ENCODE assay signal across 1 cellular context in the genomic region with DNA sequence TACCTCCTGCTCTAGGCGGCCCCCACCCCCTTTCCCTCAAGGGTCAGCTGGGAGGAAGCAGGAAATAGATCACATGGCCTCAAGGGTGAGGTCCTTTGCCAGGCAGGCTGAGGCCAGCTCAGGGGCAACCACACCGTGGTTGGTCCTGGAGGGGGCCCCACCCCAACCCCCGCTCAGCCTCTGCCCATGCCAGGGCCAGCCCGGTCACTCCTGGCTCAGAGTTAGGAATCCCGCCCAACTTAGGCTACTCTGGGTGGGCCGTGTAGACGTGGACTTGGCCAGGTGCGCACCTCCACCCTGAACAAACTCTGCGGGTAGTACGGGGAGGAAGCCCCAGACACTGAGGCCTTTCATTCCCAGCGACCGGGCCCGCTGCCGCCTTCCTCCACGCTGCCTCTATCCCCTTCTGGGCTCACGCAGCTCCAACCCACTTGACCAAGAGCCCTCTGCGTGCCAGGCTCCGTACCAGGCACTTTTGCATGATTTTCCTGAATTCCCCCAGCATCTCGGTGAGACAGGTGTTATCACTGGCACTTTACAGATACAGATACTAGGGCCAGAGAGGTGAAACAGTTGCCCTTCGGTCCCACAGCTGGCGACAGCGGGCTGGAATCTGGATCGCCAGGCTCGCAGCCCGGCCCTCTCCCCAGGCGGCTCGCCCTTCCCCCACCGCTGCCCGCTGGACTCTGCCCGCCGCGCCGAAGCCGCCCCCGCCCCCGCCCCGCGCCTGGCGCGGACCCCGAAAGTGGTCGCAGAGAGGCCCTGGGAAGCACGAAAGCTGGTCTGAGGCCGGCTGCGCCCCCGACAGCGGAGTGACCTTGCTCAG.
TF ChIP-seq lines count a peak whose summit lies in the region.

No MANE protein-coding gene starts in this region.

TF ChIP-seq in K562, 482 proteins besides CTCF, POLR2A, EP300 and RAD21 (continued from another document and continues in another):
- no peak for TF ChIP-seq ZNF398 (CRISPR knock-in tag; IDR thresholded peaks at IDR 0.05)
- TF ChIP-seq ZBED1 (IDR thresholded peaks at IDR 0.05), result no peak
- no peak for TF ChIP-seq DNMT1 (IDR thresholded peaks at IDR 0.05)
- no peak for TF ChIP-seq CC2D1A (IDR thresholded peaks at IDR 0.05)
- TF ChIP-seq CEBPZ (IDR thresholded peaks at IDR 0.05; ENCODE audit: borderline replicate concordance, low read depth, low read length), result no peak
- TF ChIP-seq ZBTB8A (IDR thresholded peaks at IDR 0.05; ENCODE audit: partially characterized antibody), result no peak
- peak; percentile 92 for TF ChIP-seq USF1 (CRISPR knock-in tag; IDR thresholded peaks at IDR 0.05)
- peak in 1 of 2 experiments; percentile 78; a peak in 1 of 4 replicates for TF ChIP-seq TEAD1 (CRISPR knock-in tag; IDR thresholded peaks at IDR 0.05)
- no peak for TF ChIP-seq ERF (CRISPR knock-in tag; IDR thresholded peaks at IDR 0.05)
- peak; percentile 62 for TF ChIP-seq TAF1 (IDR thresholded peaks at IDR 0.05; ENCODE audit: control insufficient read depth, extremely low read depth, insufficient read depth, low read length, severe bottlenecking)
- TF ChIP-seq KDM2B (CRISPR knock-in tag; IDR thresholded peaks at IDR 0.05), result no peak
- 0 out of 2 replicates have a peak, but pooled peaks have one; percentile 19 for TF ChIP-seq ZNF134 (CRISPR knock-in tag; conservative IDR thresholded peaks at IDR 0.05)
- peak; percentile 48 for TF ChIP-seq ARID1B (IDR thresholded peaks at IDR 0.05)
- no peak for TF ChIP-seq KLF10 (CRISPR knock-in tag; IDR thresholded peaks at IDR 0.05)
- TF ChIP-seq ZFP36 (IDR thresholded peaks at IDR 0.05; ENCODE audit: low read depth, low read length, partially characterized antibody), result no peak
- TF ChIP-seq HOMEZ (CRISPR knock-in tag; IDR thresholded peaks at IDR 0.05), result no peak
- TF ChIP-seq BRCA1 (IDR thresholded peaks at IDR 0.05), result no peak
- TF ChIP-seq BRCA1 (CRISPR knock-in tag; IDR thresholded peaks at IDR 0.05), result peak; percentile 35; the same call in 1 of the 2 replicates
- no peak for TF ChIP-seq PURB (CRISPR knock-in tag; IDR thresholded peaks at IDR 0.05; ENCODE audit: low read depth)
- TF ChIP-seq CBFA2T3 (IDR thresholded peaks at IDR 0.05), result peak; percentile 10; the same call in 1 of the 2 replicates
- no peak for TF ChIP-seq ZNF586 (CRISPR knock-in tag; conservative IDR thresholded peaks at IDR 0.05)
- no peak for TF ChIP-seq WHSC1 (IDR thresholded peaks at IDR 0.05; ENCODE audit: low read length)
- TF ChIP-seq MAFK (IDR thresholded peaks at IDR 0.05; ENCODE audit: low read length), result no peak
- TF ChIP-seq ZNF146 (CRISPR knock-in tag; IDR thresholded peaks at IDR 0.05; ENCODE audit: unreplicated experiment), result no peak
- TF ChIP-seq CEBPB (tag; IDR thresholded peaks at IDR 0.05), result no peak
- no peak; the same call in 1 of the 2 replicates for TF ChIP-seq CBX1 (IDR thresholded peaks at IDR 0.05; ENCODE audit: low read depth)
- TF ChIP-seq ZFP1 (CRISPR knock-in tag; IDR thresholded peaks at IDR 0.05), result no peak
- TF ChIP-seq ZZZ3 (IDR thresholded peaks at IDR 0.05), result no peak
- TF ChIP-seq CBX3 (IDR thresholded peaks at IDR 0.05; ENCODE audit: borderline replicate concordance in 1 of 2, low read length in 2 of 2), result 0 out of 3 replicates have a peak, but pooled peaks of 1 of the 2 experiments have one; percentile 23
- TF ChIP-seq ZNF431 (CRISPR knock-in tag; IDR thresholded peaks at IDR 0.05), result no peak
- TF ChIP-seq LEF1 (IDR thresholded peaks at IDR 0.05), result 0 out of 2 replicates have a peak, but pooled peaks have one; percentile 19
- TF ChIP-seq HLTF (IDR thresholded peaks at IDR 0.05), result no peak
- TF ChIP-seq, protein P1, sequence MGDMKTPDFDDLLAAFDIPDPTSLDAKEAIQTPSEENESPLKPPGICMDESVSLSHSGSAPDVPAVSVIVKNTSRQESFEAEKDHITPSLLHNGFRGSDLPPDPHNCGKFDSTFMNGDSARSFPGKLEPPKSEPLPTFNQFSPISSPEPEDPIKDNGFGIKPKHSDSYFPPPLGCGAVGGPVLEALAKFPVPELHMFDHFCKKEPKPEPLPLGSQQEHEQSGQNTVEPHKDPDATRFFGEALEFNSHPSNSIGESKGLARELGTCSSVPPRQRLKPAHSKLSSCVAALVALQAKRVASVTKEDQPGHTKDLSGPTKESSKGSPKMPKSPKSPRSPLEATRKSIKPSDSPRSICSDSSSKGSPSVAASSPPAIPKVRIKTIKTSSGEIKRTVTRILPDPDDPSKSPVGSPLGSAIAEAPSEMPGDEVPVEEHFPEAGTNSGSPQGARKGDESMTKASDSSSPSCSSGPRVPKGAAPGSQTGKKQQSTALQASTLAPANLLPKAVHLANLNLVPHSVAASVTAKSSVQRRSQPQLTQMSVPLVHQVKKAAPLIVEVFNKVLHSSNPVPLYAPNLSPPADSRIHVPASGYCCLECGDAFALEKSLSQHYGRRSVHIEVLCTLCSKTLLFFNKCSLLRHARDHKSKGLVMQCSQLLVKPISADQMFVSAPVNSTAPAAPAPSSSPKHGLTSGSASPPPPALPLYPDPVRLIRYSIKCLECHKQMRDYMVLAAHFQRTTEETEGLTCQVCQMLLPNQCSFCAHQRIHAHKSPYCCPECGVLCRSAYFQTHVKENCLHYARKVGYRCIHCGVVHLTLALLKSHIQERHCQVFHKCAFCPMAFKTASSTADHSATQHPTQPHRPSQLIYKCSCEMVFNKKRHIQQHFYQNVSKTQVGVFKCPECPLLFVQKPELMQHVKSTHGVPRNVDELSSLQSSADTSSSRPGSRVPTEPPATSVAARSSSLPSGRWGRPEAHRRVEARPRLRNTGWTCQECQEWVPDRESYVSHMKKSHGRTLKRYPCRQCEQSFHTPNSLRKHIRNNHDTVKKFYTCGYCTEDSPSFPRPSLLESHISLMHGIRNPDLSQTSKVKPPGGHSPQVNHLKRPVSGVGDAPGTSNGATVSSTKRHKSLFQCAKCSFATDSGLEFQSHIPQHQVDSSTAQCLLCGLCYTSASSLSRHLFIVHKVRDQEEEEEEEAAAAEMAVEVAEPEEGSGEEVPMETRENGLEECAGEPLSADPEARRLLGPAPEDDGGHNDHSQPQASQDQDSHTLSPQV (IDR thresholded peaks at IDR 0.05), result peak; percentile 86
- no peak for TF ChIP-seq ZFP30 (CRISPR knock-in tag; IDR thresholded peaks at IDR 0.05; ENCODE audit: borderline replicate concordance)
- no peak for TF ChIP-seq RBM15 (IDR thresholded peaks at IDR 0.05; ENCODE audit: insufficient read depth, low read length)
- TF ChIP-seq NFRKB (IDR thresholded peaks at IDR 0.05; ENCODE audit: low read depth), result no peak; the same call in 1 of the 2 replicates
- TF ChIP-seq HNRNPLL (IDR thresholded peaks at IDR 0.05; ENCODE audit: low read depth, low read length, poor library complexity, severe bottlenecking), result no peak
- TF ChIP-seq ETV6 (IDR thresholded peaks at IDR 0.05; ENCODE audit: borderline replicate concordance in 1 of 2, low read depth in 2 of 2, low read length in 1 of 2), result peak in 1 of 2 experiments; percentile 57; a peak in 1 of 4 replicates
- TF ChIP-seq ETV6 (CRISPR knock-in tag; IDR thresholded peaks at IDR 0.05; ENCODE audit: borderline replicate concordance), result no peak
- peak; percentile 89 for TF ChIP-seq DACH1 (IDR thresholded peaks at IDR 0.05; ENCODE audit: partially characterized antibody)
- TF ChIP-seq ESRRB (CRISPR knock-in tag; IDR thresholded peaks at IDR 0.05; ENCODE audit: borderline replicate concordance), result no peak; the same call in 1 of the 2 replicates
- 0 out of 2 replicates have a peak, but pooled peaks have one; percentile 12 for TF ChIP-seq TAF7 (tag; IDR thresholded peaks at IDR 0.05)
- TF ChIP-seq, protein P2, sequence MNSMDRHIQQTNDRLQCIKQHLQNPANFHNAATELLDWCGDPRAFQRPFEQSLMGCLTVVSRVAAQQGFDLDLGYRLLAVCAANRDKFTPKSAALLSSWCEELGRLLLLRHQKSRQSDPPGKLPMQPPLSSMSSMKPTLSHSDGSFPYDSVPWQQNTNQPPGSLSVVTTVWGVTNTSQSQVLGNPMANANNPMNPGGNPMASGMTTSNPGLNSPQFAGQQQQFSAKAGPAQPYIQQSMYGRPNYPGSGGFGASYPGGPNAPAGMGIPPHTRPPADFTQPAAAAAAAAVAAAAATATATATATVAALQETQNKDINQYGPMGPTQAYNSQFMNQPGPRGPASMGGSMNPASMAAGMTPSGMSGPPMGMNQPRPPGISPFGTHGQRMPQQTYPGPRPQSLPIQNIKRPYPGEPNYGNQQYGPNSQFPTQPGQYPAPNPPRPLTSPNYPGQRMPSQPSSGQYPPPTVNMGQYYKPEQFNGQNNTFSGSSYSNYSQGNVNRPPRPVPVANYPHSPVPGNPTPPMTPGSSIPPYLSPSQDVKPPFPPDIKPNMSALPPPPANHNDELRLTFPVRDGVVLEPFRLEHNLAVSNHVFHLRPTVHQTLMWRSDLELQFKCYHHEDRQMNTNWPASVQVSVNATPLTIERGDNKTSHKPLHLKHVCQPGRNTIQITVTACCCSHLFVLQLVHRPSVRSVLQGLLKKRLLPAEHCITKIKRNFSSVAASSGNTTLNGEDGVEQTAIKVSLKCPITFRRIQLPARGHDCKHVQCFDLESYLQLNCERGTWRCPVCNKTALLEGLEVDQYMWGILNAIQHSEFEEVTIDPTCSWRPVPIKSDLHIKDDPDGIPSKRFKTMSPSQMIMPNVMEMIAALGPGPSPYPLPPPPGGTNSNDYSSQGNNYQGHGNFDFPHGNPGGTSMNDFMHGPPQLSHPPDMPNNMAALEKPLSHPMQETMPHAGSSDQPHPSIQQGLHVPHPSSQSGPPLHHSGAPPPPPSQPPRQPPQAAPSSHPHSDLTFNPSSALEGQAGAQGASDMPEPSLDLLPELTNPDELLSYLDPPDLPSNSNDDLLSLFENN (IDR thresholded peaks at IDR 0.05; ENCODE audit: low read depth in 2 of 2, low read length in 2 of 2), result peak in 1 of 2 experiments; percentile 36; a peak in 1 of 4 replicates
- TF ChIP-seq GTF2E2 (tag; IDR thresholded peaks at IDR 0.05), result peak; percentile 61; the same call in 1 of the 2 replicates
- no peak for TF ChIP-seq SREBF2 (CRISPR knock-in tag; IDR thresholded peaks at IDR 0.05)
